In the genomic region with DNA sequence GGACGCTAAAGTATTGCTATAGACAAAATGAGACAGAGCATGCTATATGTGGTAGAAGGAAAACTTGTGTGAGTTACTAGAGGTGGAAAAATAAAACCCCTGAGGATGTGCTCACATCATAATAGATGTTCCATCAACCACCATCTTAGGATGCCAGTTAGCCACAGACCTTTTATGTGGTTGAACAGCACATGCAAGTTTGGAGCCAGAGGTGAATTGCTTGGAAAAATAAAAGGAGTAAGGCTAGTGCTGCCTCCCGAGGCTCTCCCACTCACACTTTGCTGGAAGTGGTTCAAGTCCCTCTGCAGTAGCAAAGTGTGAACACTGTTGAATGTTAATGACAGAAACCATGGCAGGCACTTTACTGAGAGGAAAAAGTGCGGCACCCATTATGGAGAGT, we compare ENCODE assay signal across 22 cellular contexts. TPM values are rescaled to one million over a fixed set of nuclear protein-coding genes. Genes with fewer than 3 reads are reported as not detected.
"Had no signal": no experiment of that assay in that cellular context is flagged by ENCODE, and none has a peak within 500 bp of the region (broad histone marks: within the 10 kb centered on the region; RNA-seq: fewer than 3 reads in every experiment).

No MANE protein-coding gene starts in this region.

- H3K4me3 ChIP-seq: adrenal gland, ascending aorta, coronary artery, esophagus squamous epithelium, mucosa of descending colon, spleen, upper lobe of right lung had no signal

- ATAC-seq: activated T-helper 17 cell treated with anti-CD3 and anti-CD28 coated beads, Interleukin-2, amount 50 U/mL, for 72 hours; mucosa of descending colon; upper lobe of right lung had no signal

- H3K36me3 ChIP-seq: adrenal gland, ascending aorta, esophagus squamous epithelium, spleen, upper lobe of right lung had no signal

- H3K9me3 ChIP-seq: adrenal gland, ascending aorta, esophagus squamous epithelium, mucosa of descending colon, spleen, upper lobe of right lung had no signal

- H3K27ac ChIP-seq: adrenal gland, ascending aorta, coronary artery, esophagus squamous epithelium, spleen, upper lobe of right lung had no signal

- H3K4me1 ChIP-seq: ascending aorta, spleen, upper lobe of right lung had no signal

- H3K27me3 ChIP-seq: adrenal gland, ascending aorta, esophagus squamous epithelium, spleen, upper lobe of right lung had no signal

- DNase-seq: activated CD4-positive, alpha-beta T cell treated with anti-CD3 and anti-CD28 coated beads, Interleukin-2, amount 50 U/mL, for 4 hours; activated CD8-positive, alpha-beta memory T cell treated with anti-CD3 and anti-CD28 coated beads for 24 hours; activated CD8-positive, alpha-beta memory T cell treated with anti-CD3 and anti-CD28 coated beads, Interleukin-2, amount 50 U/mL, for 4 hours; activated naive CD4-positive, alpha-beta T cell; activated T-cell treated with anti-CD3 and anti-CD28 coated beads, Interleukin-2, amount 50 U/mL, for 24 hours; adrenal gland; cerebellar nuclear complex; endodermal cell; esophagus squamous epithelium; immature natural killer cell; mucosa of descending colon; naive B cell; occipital lobe; spleen; stimulated activated CD4-positive, alpha-beta T cell treated with anti-CD3 and anti-CD28 coated beads, Interleukin-4, amount 100 ng/mL, for 24 hours; stimulated activated naive CD4-positive, alpha-beta T cell treated with Interleukin-2 at 50 U/mL for 16 hours; T-helper 9 cell; upper lobe of right lung had no signal

RNA-seq across cellular contexts. Expression of a gene that starts 39.4 kb away (rescaled TPM):
- total RNA-seq: activated T-helper 17 cell treated with anti-CD3 and anti-CD28 coated beads, Interleukin-2, amount 50 U/mL, for 72 hours; T-helper 1 cell treated with Interleukin-12 subunit alpha and Interleukin-12 subunit beta and Interleukin-4 antibody, amounts not matched to agents 30 ng/mL and 1 ng/mL, for 36 hours had no signal
- polyA plus RNA-seq: immature natural killer cell had no signal
